In the genomic region with DNA sequence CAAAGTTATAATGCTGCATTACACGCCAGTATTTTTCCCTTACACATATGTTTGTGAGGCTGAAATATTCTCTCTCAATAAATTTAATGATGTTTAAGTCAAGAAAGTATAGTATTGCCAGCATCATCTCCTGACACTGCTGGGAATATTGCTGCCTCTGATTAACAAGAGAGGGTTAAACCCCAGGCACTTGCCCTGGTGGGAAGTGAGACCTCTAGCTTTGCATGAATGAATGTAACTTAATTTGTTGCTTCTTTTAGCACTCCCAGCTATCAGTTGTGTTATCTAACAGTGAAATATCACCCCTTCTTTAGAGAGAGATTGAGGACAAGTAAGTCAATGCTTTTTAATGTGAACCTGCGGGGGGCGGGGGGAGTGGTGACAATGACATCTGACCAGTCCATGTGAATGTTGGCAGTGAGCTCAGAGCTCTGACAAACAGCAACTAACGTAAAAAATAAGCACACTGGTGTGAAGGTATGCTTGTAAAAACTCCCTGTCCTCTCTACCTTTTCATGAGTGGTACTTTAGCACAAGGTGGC, we compare ENCODE assay signal across 16 cellular contexts. TPM values are rescaled to one million over a fixed set of nuclear protein-coding genes. Genes with fewer than 3 reads are reported as not detected.
"Had no signal": no experiment of that assay in that cellular context is flagged by ENCODE, and none has a peak within 500 bp of the region (broad histone marks: within the 10 kb centered on the region; RNA-seq: fewer than 3 reads in every experiment).

No MANE protein-coding gene starts in this region.

- H3K36me3 ChIP-seq: adrenal gland, gastrocnemius medialis, left ventricle myocardium inferior, ovary had no signal

- ATAC-seq: gastrocnemius medialis had no signal

- H3K27ac ChIP-seq: adrenal gland, epithelial cell of prostate, gastrocnemius medialis, left ventricle myocardium inferior, ovary, skin epidermis had no signal

- FAIRE-seq: keratinocyte, urothelium cell line had no signal

- H3K9me3 Mint-ChIP-seq: neural crest cell had no signal

- DNase-seq: activated CD4-positive, CD25-positive, alpha-beta regulatory T cell; activated naive CD4-positive, alpha-beta T cell treated with anti-CD3 and anti-CD28 coated beads, Interleukin-2, amount 50 U/mL, for 16 hours; adrenal gland; central memory CD4-positive, alpha-beta T cell; cortex of kidney; effector CD8-positive, alpha-beta T cell; gastrocnemius medialis; left ventricle myocardium inferior; ovary; stimulated activated CD4-positive, alpha-beta T cell treated with anti-CD3 and anti-CD28 coated beads, Interleukin-4, amount 100 ng/mL, for 4 hours had no signal

- H3K4me3 ChIP-seq: adrenal gland, gastrocnemius medialis, left ventricle myocardium inferior, ovary, skin epidermis had no signal

- H3K9me3 ChIP-seq: adrenal gland, gastrocnemius medialis, left ventricle myocardium inferior, ovary had no signal

- H3K4me3 Mint-ChIP-seq: neural crest cell had no signal

- H3K4me1 Mint-ChIP-seq: neural crest cell had no signal

- H3K27me3 ChIP-seq: ovary had no signal

- H3K4me1 ChIP-seq: adrenal gland had no signal

RNA-seq across cellular contexts. Expression of gene FOXA2, which starts 9.8 kb away (rescaled TPM):
- total RNA-seq: adrenal gland, left ventricle myocardium inferior, mesenteric fat pad had no signal
- polyA plus RNA-seq: adrenal gland, ovary had no signal
